Comparison of ENCODE assay signal across 39 cellular contexts in the genomic region with DNA sequence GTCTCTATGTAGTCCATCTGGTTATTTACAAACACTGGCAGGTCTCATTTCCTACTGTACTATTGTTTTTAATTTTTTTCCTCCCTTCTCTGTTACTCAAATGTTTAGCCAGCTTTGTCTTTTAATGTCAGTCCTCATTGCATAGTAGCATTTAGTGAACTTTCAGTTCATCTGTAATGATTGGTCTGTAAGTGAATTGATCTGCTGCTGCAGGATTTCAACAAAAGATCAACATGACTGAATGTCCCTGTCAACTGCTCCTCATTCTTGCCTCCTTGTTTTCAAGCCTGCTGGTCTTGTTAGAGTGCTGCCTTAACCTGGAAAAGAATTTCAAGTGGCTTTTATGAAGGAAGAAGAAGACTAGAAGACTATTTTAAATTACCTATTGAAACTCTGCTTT. TPM values are rescaled to one million over a fixed set of nuclear protein-coding genes. Genes with fewer than 3 reads are reported as not detected.
"Had no signal": no experiment of that assay in that cellular context is flagged by ENCODE, and none has a peak within 500 bp of the region (broad histone marks: within the 10 kb centered on the region; RNA-seq: fewer than 3 reads in every experiment).

No MANE protein-coding gene starts in this region.

- H3K4me2 ChIP-seq: KMS-11 had no signal

- H3K9me3 ChIP-seq: MG63 had no signal

- DNase-seq: Karpas-422, Kasumi-1, MG63, MM.1S, MV-4-11, NCI-H1048, NCI-H1092, NCI-H1092 treated with DMSO at 0.1 percent for 48 hours, NCI-H1105, NCI-H1105 treated with DMSO at 0.1 percent for 48 hours, NCI-H1417 treated with DMSO at 0.1 percent for 48 hours, NCI-H1436, NCI-H1436 treated with DMSO at 0.1 percent for 48 hours, NCI-H146, NCI-H1694, NCI-H1694 treated with DMSO at 0.1 percent for 48 hours, NCI-H187, NCI-H187 treated with DMSO at 0.1 percent for 48 hours, NCI-H1930, NCI-H2029, NCI-H2029 treated with DMSO at 0.1 percent for 48 hours, NCI-H2081, NCI-H2081 treated with DMSO at 0.1 percent for 48 hours, NCI-H2107, NCI-H2171, NCI-H2171 treated with DMSO at 0.1 percent for 48 hours, NCI-H2227 treated with DMSO at 0.1 percent for 48 hours, NCI-H226, NCI-H345, NCI-H446, NCI-H446 treated with DMSO at 0.1 percent for 48 hours, NCI-H510A, NCI-H510A treated with DMSO at 0.1 percent for 48 hours, NCI-H524 had no signal

- H3K36me3 ChIP-seq: MG63 had no signal

- H3K4me3 ChIP-seq: MG63 had no signal

- H3K9ac ChIP-seq: KMS-11 had no signal

- H3K27ac ChIP-seq: KMS-11 had no signal

RNA-seq across cellular contexts. Expression of a gene that starts 19.3 kb away (rescaled TPM):
- total RNA-seq: LHCN-M2, M059J, MCF 10A, NCI-H460 had no signal
